ENCODE assay signal across 20 cellular contexts in genomic region chr14:76753799-76754198, GRCh38.
"Had no signal": no experiment of that assay in that cellular context is flagged by ENCODE, and none has a peak within 500 bp of the region (broad histone marks: within the 10 kb centered on the region; RNA-seq: fewer than 3 reads in every experiment).

No MANE protein-coding gene starts in this region.

- H3K4me3 ChIP-seq: esophagus muscularis mucosa, gastrocnemius medialis, left lung, lung, psoas muscle, sigmoid colon, skin epidermis, thoracic aorta, transverse colon had no signal

- H3K79me2 ChIP-seq: parathyroid adenoma had no signal

- H3K9me3 ChIP-seq: esophagus muscularis mucosa, gastrocnemius medialis, left lung, psoas muscle, sigmoid colon, thoracic aorta, transverse colon had no signal

- H3K27me3 ChIP-seq: esophagus muscularis mucosa, gastrocnemius medialis, left lung, sigmoid colon, transverse colon had no signal

- DNase-seq: effector memory CD8-positive, alpha-beta T cell; gastrocnemius medialis; left lung; mesenchymal stem cell; midbrain; naive B cell; psoas muscle; retina; sigmoid colon; stimulated activated CD4-positive, alpha-beta T cell treated with anti-CD3 and anti-CD28 coated beads, Interleukin-2, amount 100 ng/mL, for 24 hours; stimulated activated CD4-positive, alpha-beta T cell treated with anti-CD3 and anti-CD28 coated beads, Interleukin-4, amount 100 ng/mL, for 4 hours; stimulated activated naive B cell treated with anti-CD40 and anti-IgM and Interleukin-4, amounts not matched to agents 10 μg/mL and 1 μg/mL and 100 μg/mL, for 72 hours; stimulated activated naive CD8-positive, alpha-beta T cell treated with anti-CD3 and anti-CD28 coated beads, Interleukin-15, amount 100 ng/mL, for 72 hours; transverse colon had no signal

- H3K4me1 ChIP-seq: esophagus muscularis mucosa, left lung, sigmoid colon, transverse colon had no signal

- H3K36me3 ChIP-seq: esophagus muscularis mucosa, gastrocnemius medialis, left lung, sigmoid colon, thoracic aorta, transverse colon had no signal

- H2AFZ ChIP-seq: parathyroid adenoma had no signal

- H3K9ac ChIP-seq: parathyroid adenoma had no signal

- H3K27ac ChIP-seq: epithelial cell of prostate, esophagus muscularis mucosa, gastrocnemius medialis, left lung, parathyroid adenoma, psoas muscle, sigmoid colon, skin epidermis, thoracic aorta, transverse colon had no signal

- ATAC-seq: effector memory CD8-positive, alpha-beta T cell; gastrocnemius medialis; left lung; psoas muscle; stimulated activated naive B cell treated with anti-CD40 and anti-IgM and Interleukin-4, amounts not matched to agents 10 μg/mL and 1 μg/mL and 100 μg/mL, for 72 hours; stimulated activated naive CD8-positive, alpha-beta T cell treated with anti-CD3 and anti-CD28 coated beads, Interleukin-15, amount 100 ng/mL, for 72 hours had no signal
